Comparison of ENCODE assay signal across 17 cellular contexts in the genomic region with DNA sequence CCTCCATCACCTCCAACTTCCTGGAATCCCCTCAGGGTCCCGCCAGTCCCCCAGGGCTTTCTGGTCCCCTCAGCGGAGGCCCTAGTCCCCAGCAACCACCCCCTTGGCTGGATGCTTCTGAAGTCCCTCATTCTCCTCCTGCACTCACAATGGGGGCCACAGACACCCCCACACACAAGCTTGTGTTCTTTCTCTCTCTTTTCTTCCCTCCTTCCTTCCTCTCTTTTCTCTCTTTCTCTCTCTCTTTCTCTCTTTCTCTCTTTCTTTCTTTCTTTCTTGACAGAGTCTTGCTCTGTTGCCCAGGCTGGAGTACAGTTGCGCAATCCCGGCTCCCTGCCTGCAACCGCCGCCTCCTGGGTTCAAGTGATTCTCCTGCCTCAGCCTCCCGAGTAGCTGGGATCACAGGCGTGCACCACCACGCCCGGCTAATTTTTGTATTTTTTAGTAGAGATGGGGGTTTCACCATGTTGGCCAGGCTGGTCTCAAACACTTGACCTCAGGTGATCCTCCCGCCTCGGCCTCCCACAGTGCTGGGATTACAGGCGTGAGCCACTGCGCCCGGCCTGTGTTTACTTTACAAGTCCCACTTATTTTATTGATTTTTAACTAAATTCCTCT. TPM values are rescaled to one million over a fixed set of nuclear protein-coding genes. Genes with fewer than 3 reads are reported as not detected.
DNase-seq lines count a peak whose midpoint lies in the region; ATAC-seq, FAIRE-seq and TF ChIP-seq lines count a peak whose summit lies in the region.
"Not testable (repeated sequence)": the region's sequence is repeated elsewhere in the genome, so short reads cannot be mapped to it uniquely, and the experiment has no call there.
"Had no signal": no experiment of that assay in that cellular context is flagged by ENCODE, and none has a peak within 500 bp of the region (broad histone marks: within the 10 kb centered on the region; RNA-seq: fewer than 3 reads in every experiment).

No MANE protein-coding gene starts in this region.

- BruUV-seq in IMR-90 (replicated peaks; lab: Mats Ljungman, UMichigan); HepG2 (replicated peaks; lab: Mats Ljungman, UMichigan): not testable (repeated sequence)

- H3K9me1 ChIP-seq in IMR-90 (ENCODE audit: insufficient read depth, low read length) = not testable (repeated sequence)

- not testable (repeated sequence) for H2BK12ac ChIP-seq in neuronal stem cell (ENCODE audit: low read length)

- not testable (repeated sequence) for H3K79me2 ChIP-seq in HepG2 (ENCODE audit: insufficient read depth, low read length)

- H3K4me1 Mint-ChIP-seq in WTC11 = not testable (repeated sequence)
- H3K4me1 Mint-ChIP-seq in central memory CD8-positive, alpha-beta T cell = peaks cover 14% of the 10 kb centered on the region

- DNase-seq in A549 (ENCODE audit: low read depth in 1 of 2, low spot score in 1 of 2); IMR-90; WTC11 (ENCODE audit: low spot score); central memory CD8-positive, alpha-beta T cell (ENCODE audit: low spot score in 2 of 2); left ventricle myocardium inferior; HepG2 (ENCODE audit: low spot score); neuronal stem cell (ENCODE audit: low spot score); psoas muscle: not testable (repeated sequence)

- FAIRE-seq in A549 (lab: Jason Lieb, UNC); HepG2 (lab: Jason Lieb, UNC): not testable (repeated sequence)

- H3K27me3 Mint-ChIP-seq in WTC11 (ENCODE audit: low read depth); central memory CD8-positive, alpha-beta T cell: not testable (repeated sequence)

- not testable (repeated sequence) for H3K9me3 ChIP-seq in A549; IMR-90 (ENCODE audit: control insufficient read depth, insufficient read depth, low read length); left ventricle myocardium inferior (replicated peaks); HepG2 (ENCODE audit: low read length); neuronal stem cell (replicated peaks in 1 of 2; ENCODE audit: control insufficient read depth in 2 of 2, insufficient read depth in 1 of 2, low read depth in 1 of 2, low read length in 2 of 2); psoas muscle

- not testable (repeated sequence) for H3K4me1 ChIP-seq in A549; IMR-90 (ENCODE audit: control insufficient read depth, insufficient read depth, low read length); HepG2 (ENCODE audit: insufficient read depth, low read length); neuronal stem cell (ENCODE audit: control insufficient read depth in 2 of 2, insufficient read depth in 1 of 2, low read depth in 1 of 2, low read length in 2 of 2)
- H3K4me1 ChIP-seq in left ventricle myocardium inferior = peaks cover 82% of the 10 kb centered on the region
- H3K4me1 ChIP-seq in psoas muscle = peaks cover 26% of the 10 kb centered on the region

- dilution Hi-C loops in IMR-90 (cut with HindIII; ENCODE audit: low sequenced_read_pairs, unreplicated experiment) = not testable (repeated sequence)

- H3K4me3 Mint-ChIP-seq in WTC11; central memory CD8-positive, alpha-beta T cell: not testable (repeated sequence)

- TF ChIP-seq POLR2A in A549 (IDR thresholded peaks at IDR 0.05; ENCODE audit: low read length); IMR-90 (IDR thresholded peaks at IDR 0.05; ENCODE audit: low read depth, low read length); HepG2 (IDR thresholded peaks at IDR 0.05; ENCODE audit: insufficient read depth in 1 of 2, low read depth in 2 of 2, low read length in 2 of 2): not testable (repeated sequence)

- H3K27ac ChIP-seq in A549; IMR-90 (ENCODE audit: insufficient read depth, low read length); HepG2 (ENCODE audit: extremely low read length, insufficient read depth, low read length); neuronal stem cell (replicated peaks; ENCODE audit: low read length): not testable (repeated sequence)
- H3K27ac ChIP-seq in left ventricle myocardium inferior (replicated peaks) (peak overlapping the region; percentile 23), psoas muscle (peak overlapping the region; percentile 99)

- not testable (repeated sequence) for H4K5ac ChIP-seq in IMR-90 (ENCODE audit: low read depth, low read length)

- not testable (repeated sequence) for H4K8ac ChIP-seq in IMR-90 (ENCODE audit: low read depth in 2 of 2, low read length in 2 of 2); neuronal stem cell (ENCODE audit: low read depth, low read length)

- POLR2A ChIA-PET in A549 (lab: Yijun Ruan, JAX); HepG2 (lab: Yijun Ruan, JAX): not testable (repeated sequence)
- POLR2A ChIA-PET in IMR-90 (lab: Charles Lee; ENCODE audit: unreplicated experiment) = interaction anchor here (0.6 kb wide), 1 partner anchor 8 kb away, joined by 3 read pairs; no protein-coding TSS in a partner anchor
- POLR2A ChIA-PET in WTC11 (lab: Charles Lee) = interaction anchor here (1.8 kb wide), 1 partner anchor 22 kb away, joined by 4 read pairs; no protein-coding TSS in a partner anchor

- not testable (repeated sequence) for TF ChIP-seq RAD21 in A549 (conservative IDR thresholded peaks at IDR 0.05 in 1 of 2, IDR thresholded peaks at IDR 0.05 in 1 of 2); IMR-90 (IDR thresholded peaks at IDR 0.05; ENCODE audit: low read length); HepG2 (CRISPR knock-in tag; IDR thresholded peaks at IDR 0.05)

- H3K36me3 Mint-ChIP-seq in WTC11 = peaks cover 10% of the 10 kb centered on the region
- not testable (repeated sequence) for H3K36me3 Mint-ChIP-seq in central memory CD8-positive, alpha-beta T cell (ENCODE audit: insufficient read depth)

- intact Hi-C loops in IMR-90 (cut with micrococcal nuclease); left ventricle myocardium inferior (cut with micrococcal nuclease); HepG2 (cut with micrococcal nuclease; ENCODE audit: unreplicated experiment); psoas muscle (cut with DNase I): not testable (repeated sequence)

- not testable (repeated sequence) for H2BK15ac ChIP-seq in IMR-90 (ENCODE audit: low read depth, low read length); neuronal stem cell (ENCODE audit: low read length)

- not testable (repeated sequence) for H3K4me3 ChIP-seq in A549; IMR-90 (ENCODE audit: insufficient read depth, low read depth, low read length); HepG2 (replicated peaks in 1 of 3; ENCODE audit: insufficient read depth in 1 of 3, low read depth in 2 of 3, low read length in 3 of 3); neuronal stem cell (ENCODE audit: low read length in 2 of 2); psoas muscle
- peak overlapping the region; percentile 74 for H3K4me3 ChIP-seq in left ventricle myocardium inferior

- ATAC-seq in A549; IMR-90 (ENCODE audit: low read depth); WTC11; central memory CD8-positive, alpha-beta T cell (replicated peaks; ENCODE audit: extremely low read depth, poor library complexity, severe bottlenecking); HepG2; psoas muscle: not testable (repeated sequence)

- not testable (repeated sequence) for H2BK120ac ChIP-seq in IMR-90 (ENCODE audit: low read depth, low read length); neuronal stem cell (ENCODE audit: low read depth, low read length)

- not testable (repeated sequence) for H3K23ac ChIP-seq in IMR-90 (ENCODE audit: low read depth, low read length); neuronal stem cell (ENCODE audit: low read depth, low read length, poor library complexity)

- H3K36me3 ChIP-seq in IMR-90 (ENCODE audit: control insufficient read depth, insufficient read depth, low read length); left ventricle myocardium inferior; HepG2 (replicated peaks in 1 of 2; ENCODE audit: control insufficient read depth in 1 of 2, insufficient read depth in 2 of 2, low read length in 2 of 2); neuronal stem cell (replicated peaks in 1 of 2; ENCODE audit: control insufficient read depth in 2 of 2, insufficient read depth in 2 of 2, low read length in 2 of 2); psoas muscle (ENCODE audit: insufficient read depth in 1 of 2, low read depth in 1 of 2): not testable (repeated sequence)

- H2AFZ ChIP-seq in IMR-90 (replicated peaks; ENCODE audit: low read length, poor library complexity); HepG2 (ENCODE audit: low read length); neuronal stem cell (ENCODE audit: low read length): not testable (repeated sequence)

- H4K20me1 ChIP-seq in IMR-90 (ENCODE audit: insufficient read depth, low read length) = peaks cover 10% of the 10 kb centered on the region; the same call in 1 of the 2 replicates
- H4K20me1 ChIP-seq in HepG2 (ENCODE audit: insufficient read depth, low read length) = not testable (repeated sequence)

- not testable (repeated sequence) for H3K4ac ChIP-seq in IMR-90 (ENCODE audit: low read depth, low read length); neuronal stem cell (ENCODE audit: low read length)

- not testable (repeated sequence) for H3K9me3 Mint-ChIP-seq in WTC11; central memory CD8-positive, alpha-beta T cell

- not testable (repeated sequence) for H2AK5ac ChIP-seq in IMR-90 (ENCODE audit: low read depth, low read length)
- H2AK5ac ChIP-seq in neuronal stem cell (ENCODE audit: low read depth, low read length) = peak overlapping the region; percentile 37

- H3K18ac ChIP-seq in IMR-90 (ENCODE audit: low read depth, low read length); neuronal stem cell (ENCODE audit: low read length): not testable (repeated sequence)

- H3K56ac ChIP-seq in IMR-90 (ENCODE audit: extremely low read depth, insufficient read depth, low read length) = not testable (repeated sequence)

- WGBS in A549 (ENCODE audit: missing lambda C conversion rate) = 57% methylated on average over 15 of the region's 15 CpGs
- WGBS in IMR-90 (ENCODE audit: extremely low coverage in 2 of 2, insufficient read length in 1 of 2), 2 experiments = 54% methylated on average over 2 of the region's 15 CpGs; no CpG with 5 or more reads in 1 of the 2 experiments
- WGBS in HepG2 (ENCODE audit: low lambda C conversion rate) = 45% methylated on average over 14 of the region's 15 CpGs
- WGBS in neuronal stem cell (ENCODE audit: extremely low coverage in 2 of 2, insufficient read length in 2 of 2, insufficient replicate concordance in 1 of 2), 2 donors = no CpG with 5 or more reads among the region's 15 CpGs
- 73 to 82% (median 74%) methylated on average over 15 of the region's 15 CpGs for WGBS in psoas muscle, 3 donors

- not testable (repeated sequence) for H3K27me3 ChIP-seq in IMR-90 (ENCODE audit: control insufficient read depth, insufficient read depth, low read length); left ventricle myocardium inferior (ENCODE audit: low read depth); neuronal stem cell (ENCODE audit: control insufficient read depth in 3 of 3, insufficient read depth in 3 of 3, low read depth in 1 of 3, low read length in 3 of 3); psoas muscle (ENCODE audit: insufficient read depth in 3 of 3, low read length in 2 of 3)
- peaks cover 0 to 11% of the 10 kb centered on the region in 2 experiments; a peak in 2 of 5 replicates for H3K27me3 ChIP-seq in HepG2 (ENCODE audit: control insufficient read depth in 1 of 2, insufficient read depth in 2 of 2, low read length in 2 of 2)

- H3K14ac ChIP-seq in IMR-90 (replicated peaks; ENCODE audit: low read depth, low read length); neuronal stem cell (ENCODE audit: low read length): not testable (repeated sequence)

- not testable (repeated sequence) for H2AK9ac ChIP-seq in IMR-90 (replicated peaks; ENCODE audit: low read depth, low read length, poor library complexity)

- H3K79me1 ChIP-seq in IMR-90 (ENCODE audit: low read depth in 1 of 2, low read length in 2 of 2); neuronal stem cell (ENCODE audit: low read depth, low read length): not testable (repeated sequence)

- TF ChIP-seq CTCF in A549 (IDR thresholded peaks at IDR 0.05); IMR-90 (conservative IDR thresholded peaks at IDR 0.05; ENCODE audit: low read depth, low read length); WTC11 (IDR thresholded peaks at IDR 0.05); left ventricle myocardium inferior (IDR thresholded peaks at IDR 0.05; ENCODE audit: borderline replicate concordance); HepG2 (CRISPR knock-in tag; IDR thresholded peaks at IDR 0.05); psoas muscle (IDR thresholded peaks at IDR 0.05): not testable (repeated sequence)

- in situ Hi-C loops in IMR-90 (cut with MboI; ENCODE audit: low sequenced_read_pairs); HepG2 (cut with HindIII; ENCODE audit: extremely low pct_ligation_motif_present, low pct_unique_long_range_greater_than_20kb): not testable (repeated sequence)

- not testable (repeated sequence) for H2BK20ac ChIP-seq in IMR-90 (ENCODE audit: low read depth, low read length)

- CTCF ChIA-PET in A549 (lab: Yijun Ruan, JAX); IMR-90 (lab: Yijun Ruan, JAX); HepG2 (lab: Yijun Ruan, JAX; ENCODE audit: low intra/inter-chr PET ratio, low total read pairs): not testable (repeated sequence)
- CTCF ChIA-PET in WTC11 (lab: Charles Lee) = interaction anchor here (0.6 kb wide), 1 partner anchor 40 kb away, joined by 3 read pairs; no protein-coding TSS in a partner anchor

- H2BK5ac ChIP-seq in IMR-90 (ENCODE audit: low read depth, low read length, poor library complexity, severe bottlenecking); neuronal stem cell (ENCODE audit: low read length): not testable (repeated sequence)

- not testable (repeated sequence) for H3K27ac Mint-ChIP-seq in WTC11
- peak overlapping the region; percentile 12 for H3K27ac Mint-ChIP-seq in central memory CD8-positive, alpha-beta T cell (ENCODE audit: low read depth)

- H3K9ac ChIP-seq in IMR-90 (ENCODE audit: low read depth, low read length); HepG2 (ENCODE audit: insufficient read depth, low read depth, low read length); neuronal stem cell (ENCODE audit: low read depth, low read length, poor library complexity): not testable (repeated sequence)

- not testable (repeated sequence) for H4K91ac ChIP-seq in IMR-90 (ENCODE audit: insufficient read depth, low read depth, low read length); neuronal stem cell (ENCODE audit: low read depth, low read length, poor library complexity)

- not testable (repeated sequence) for H3K4me2 ChIP-seq in A549; IMR-90 (ENCODE audit: low read depth, low read length); HepG2 (ENCODE audit: low read depth, low read length); neuronal stem cell (ENCODE audit: insufficient read depth, low read length, poor library complexity, severe bottlenecking)

- TF ChIP-seq EP300 in A549 (IDR thresholded peaks at IDR 0.05); HepG2 (IDR thresholded peaks at IDR 0.05; ENCODE audit: low read depth in 2 of 2, low read length in 2 of 2); HepG2 (CRISPR knock-in tag; IDR thresholded peaks at IDR 0.05; ENCODE audit: borderline replicate concordance): not testable (repeated sequence)

RNA-seq across cellular contexts. Expression of gene NMRK2, which starts 14.6 kb away (rescaled TPM):
- polyA plus RNA-seq in A549 (2011; rRNA removed) (not detected in 2 replicates), A549 (2017; fragmentation: RNase III; extraction: RNeasy Plus Mini Kit Qiagen cat#74134 plus additional on column Dnase treatment) (not detected in 3 replicates), IMR-90 (2012; rRNA removed) (not detected in 2 replicates), HepG2 (2011; rRNA removed) (not detected in 2 replicates), psoas muscle (100 to 1,000 TPM in 2 of 3 donors, 10 to 100 TPM in 1; 45.2 to 636 (median 602) TPM)
- not detected in 2 replicates for polyA plus RNA-seq in A549 (2012; cell fraction: cytosol; rRNA removed)
- polyA plus RNA-seq in A549 (2012; cell fraction: nucleus; rRNA removed) = not detected in 2 replicates
- not detected in 2 replicates for polyA minus RNA-seq in A549 (2011; rRNA and poly(A)+ RNA removed)
- total RNA-seq in IMR-90 (2012; rRNA removed) (not detected in 2 replicates), WTC11 (2021) (50.4 to 61.9 TPM (median 51.1 TPM) in 3 replicates), left ventricle myocardium inferior (458 TPM), HepG2 (2016; rRNA removed; fragmentation: Illumina TruSeq; extraction: Trizol) (not detected in 2 replicates), psoas muscle (100 to 1,000 TPM in 1 of 4 donors, 10 to 100 TPM in 2, 1 to 10 TPM in 1; 9.0 to 755 (median 89.4) TPM)
- not detected in 2 replicates for polyA plus RNA-seq in IMR-90 (2012; cell fraction: cytosol; rRNA removed)
- not detected in 2 replicates for polyA plus RNA-seq in IMR-90 (2012; cell fraction: nucleus; rRNA removed; ENCODE audit: low replicate concordance)
- total RNA-seq in HepG2 (2016; cell fraction: cytosol; rRNA removed; fragmentation: Illumina TruSeq; extraction: Trizol; ENCODE audit: low read depth) = not detected in 2 replicates
- total RNA-seq in HepG2 (2016; cell fraction: insoluble cytoplasmic fraction; rRNA removed; fragmentation: Illumina TruSeq; extraction: Trizol) = not detected in 2 replicates
- not detected in 2 replicates for total RNA-seq in HepG2 (2016; cell fraction: membrane; rRNA removed; fragmentation: Illumina TruSeq; extraction: Trizol)
- not detected in 2 replicates for total RNA-seq in HepG2 (2016; cell fraction: nucleus; rRNA removed; fragmentation: Illumina TruSeq; extraction: Trizol)
- polyA plus RNA-seq in HepG2 (2011; cell fraction: cytosol; rRNA removed) = not detected in 2 replicates
- polyA plus RNA-seq in HepG2 (2011; cell fraction: nucleus; rRNA removed) = not detected in 2 replicates
- not detected in 2 replicates for polyA plus RNA-seq in HepG2 (2012)
- not detected in 2 replicates for polyA plus RNA-seq in HepG2 (2016; cell fraction: cytosol; fragmentation: Illumina TruSeq; extraction: Trizol; ENCODE audit: low read depth)
- polyA plus RNA-seq in HepG2 (2016; cell fraction: insoluble cytoplasmic fraction; fragmentation: Illumina TruSeq; extraction: Trizol; ENCODE audit: low read depth) = not detected in 2 replicates
- not detected in 2 replicates for polyA plus RNA-seq in HepG2 (2016; cell fraction: membrane; fragmentation: Illumina TruSeq; extraction: Trizol; ENCODE audit: low read depth)
- not detected in 2 replicates for polyA plus RNA-seq in HepG2 (2016; cell fraction: nucleus; fragmentation: Illumina TruSeq; extraction: Trizol; ENCODE audit: insufficient read depth, low read depth)
- polyA minus RNA-seq in HepG2 (2011; rRNA and poly(A)+ RNA removed; ENCODE audit: low replicate concordance) = not detected in 2 replicates
- polyA minus RNA-seq in HepG2 (2011; cell fraction: cytosol; rRNA and poly(A)+ RNA removed) = not detected in 2 replicates
- not detected in 2 replicates for polyA minus RNA-seq in HepG2 (2011; cell fraction: nucleus; rRNA and poly(A)+ RNA removed)
- polyA plus RNA-seq in neuronal stem cell (2013, experiment 1 of 2) = 0.60 TPM
- 0.72 TPM for polyA plus RNA-seq in neuronal stem cell (2013, experiment 2 of 2)
- total RNA-seq: A172; A673; CD4-positive, alpha-beta memory T cell; CD4-positive, CD25-positive, alpha-beta regulatory T cell; CD8-positive, alpha-beta memory T cell; Daoy; GM12878 had no signal
- polyA plus RNA-seq: AG04450; CD14-positive monocyte; CD4-positive, alpha-beta memory T cell; CD4-positive, CD25-positive, alpha-beta regulatory T cell; CD8-positive, alpha-beta memory T cell had no signal

RNA-seq across cellular contexts. Expression of gene DAPK3, which starts 23.5 kb away (rescaled TPM):
- polyA plus RNA-seq in A549 (2011; rRNA removed) = 30.4 and 33.0 TPM in 2 replicates
- polyA plus RNA-seq in A549 (2012; cell fraction: cytosol; rRNA removed) = 80.8 and 92.4 TPM in 2 replicates
- 89.4 and 104 TPM in 2 replicates for polyA plus RNA-seq in A549 (2012; cell fraction: nucleus; rRNA removed)
- 54.7 to 61.8 TPM (median 54.9 TPM) in 3 replicates for polyA plus RNA-seq in A549 (2017; fragmentation: RNase III; extraction: RNeasy Plus Mini Kit Qiagen cat#74134 plus additional on column Dnase treatment)
- 44.8 and 49.2 TPM in 2 replicates for polyA minus RNA-seq in A549 (2011; rRNA and poly(A)+ RNA removed)
- total RNA-seq in IMR-90 (2012; rRNA removed) = 128 and 145 TPM in 2 replicates
- 188 and 202 TPM in 2 replicates for polyA plus RNA-seq in IMR-90 (2012; rRNA removed)
- polyA plus RNA-seq in IMR-90 (2012; cell fraction: cytosol; rRNA removed) = 189 and 293 TPM in 2 replicates
- 209 and 518 TPM in 2 replicates for polyA plus RNA-seq in IMR-90 (2012; cell fraction: nucleus; rRNA removed; ENCODE audit: low replicate concordance)
- total RNA-seq in WTC11 (2021) = 61.5 to 73.5 TPM (median 68.4 TPM) in 3 replicates
- total RNA-seq in left ventricle myocardium inferior = 74.6 TPM
- total RNA-seq in HepG2 (2016; rRNA removed; fragmentation: Illumina TruSeq; extraction: Trizol) = 22.0 and 30.5 TPM in 2 replicates
- 5.0 and 5.5 TPM in 2 replicates for total RNA-seq in HepG2 (2016; cell fraction: cytosol; rRNA removed; fragmentation: Illumina TruSeq; extraction: Trizol; ENCODE audit: low read depth)
- total RNA-seq in HepG2 (2016; cell fraction: insoluble cytoplasmic fraction; rRNA removed; fragmentation: Illumina TruSeq; extraction: Trizol) = 18.7 and 32.5 TPM in 2 replicates
- 9.6 and 13.4 TPM in 2 replicates for total RNA-seq in HepG2 (2016; cell fraction: membrane; rRNA removed; fragmentation: Illumina TruSeq; extraction: Trizol)
- 20.1 and 21.1 TPM in 2 replicates for total RNA-seq in HepG2 (2016; cell fraction: nucleus; rRNA removed; fragmentation: Illumina TruSeq; extraction: Trizol)
- polyA plus RNA-seq in HepG2 (2011; rRNA removed) = 37.3 and 51.9 TPM in 2 replicates
- polyA plus RNA-seq in HepG2 (2011; cell fraction: cytosol; rRNA removed) = 36.9 and 42.7 TPM in 2 replicates
- 102 and 107 TPM in 2 replicates for polyA plus RNA-seq in HepG2 (2011; cell fraction: nucleus; rRNA removed)
- 20.1 and 33.8 TPM in 2 replicates for polyA plus RNA-seq in HepG2 (2012)
- 2.6 and 2.9 TPM in 2 replicates for polyA plus RNA-seq in HepG2 (2016; cell fraction: cytosol; fragmentation: Illumina TruSeq; extraction: Trizol; ENCODE audit: low read depth)
- polyA plus RNA-seq in HepG2 (2016; cell fraction: insoluble cytoplasmic fraction; fragmentation: Illumina TruSeq; extraction: Trizol; ENCODE audit: low read depth) = 20.1 and 23.6 TPM in 2 replicates
- 5.9 and 6.0 TPM in 2 replicates for polyA plus RNA-seq in HepG2 (2016; cell fraction: membrane; fragmentation: Illumina TruSeq; extraction: Trizol; ENCODE audit: low read depth)
- polyA plus RNA-seq in HepG2 (2016; cell fraction: nucleus; fragmentation: Illumina TruSeq; extraction: Trizol; ENCODE audit: insufficient read depth, low read depth) = 45.3 and 46.8 TPM in 2 replicates
- 44.0 and 66.3 TPM in 2 replicates for polyA minus RNA-seq in HepG2 (2011; rRNA and poly(A)+ RNA removed; ENCODE audit: low replicate concordance)
- polyA minus RNA-seq in HepG2 (2011; cell fraction: cytosol; rRNA and poly(A)+ RNA removed) = 15.7 and 22.0 TPM in 2 replicates
- polyA minus RNA-seq in HepG2 (2011; cell fraction: nucleus; rRNA and poly(A)+ RNA removed) = 24.7 and 27.2 TPM in 2 replicates
- polyA plus RNA-seq in neuronal stem cell (2013, experiment 1 of 2) = 56.3 TPM
- polyA plus RNA-seq in neuronal stem cell (2013, experiment 2 of 2) = 55.0 TPM
- 100 to 1,000 TPM in 3 of 4 donors, 10 to 100 TPM in 1; 92.6 to 142 (median 105) TPM for total RNA-seq in psoas muscle
- 100 to 1,000 TPM; 148 to 176 (median 165) TPM for polyA plus RNA-seq in psoas muscle

RNA-seq across cellular contexts. Expression of gene EEF2, which starts 37.8 kb away (rescaled TPM):
- 526 and 680 TPM in 2 replicates for polyA plus RNA-seq in A549 (2011; rRNA removed)
- 739 and 972 TPM in 2 replicates for polyA plus RNA-seq in A549 (2012; cell fraction: cytosol; rRNA removed)
- 944 and 1,422 TPM in 2 replicates for polyA plus RNA-seq in A549 (2012; cell fraction: nucleus; rRNA removed)
- polyA plus RNA-seq in A549 (2017; fragmentation: RNase III; extraction: RNeasy Plus Mini Kit Qiagen cat#74134 plus additional on column Dnase treatment) = 971 to 1,113 TPM (median 999 TPM) in 3 replicates
- 645 and 954 TPM in 2 replicates for polyA minus RNA-seq in A549 (2011; rRNA and poly(A)+ RNA removed)
- total RNA-seq in IMR-90 (2012; rRNA removed) = 1,727 and 2,161 TPM in 2 replicates
- polyA plus RNA-seq in IMR-90 (2012; rRNA removed) = 1,505 and 1,547 TPM in 2 replicates
- 957 and 2,460 TPM in 2 replicates for polyA plus RNA-seq in IMR-90 (2012; cell fraction: cytosol; rRNA removed)
- polyA plus RNA-seq in IMR-90 (2012; cell fraction: nucleus; rRNA removed; ENCODE audit: low replicate concordance) = 805 and 1,780 TPM in 2 replicates
- 3,572 to 3,864 TPM (median 3,852 TPM) in 3 replicates for total RNA-seq in WTC11 (2021)
- total RNA-seq in left ventricle myocardium inferior = 2,303 TPM
- 1,722 and 1,777 TPM in 2 replicates for total RNA-seq in HepG2 (2016; rRNA removed; fragmentation: Illumina TruSeq; extraction: Trizol)
- total RNA-seq in HepG2 (2016; cell fraction: cytosol; rRNA removed; fragmentation: Illumina TruSeq; extraction: Trizol; ENCODE audit: low read depth) = 663 and 837 TPM in 2 replicates
- 1,312 and 1,845 TPM in 2 replicates for total RNA-seq in HepG2 (2016; cell fraction: insoluble cytoplasmic fraction; rRNA removed; fragmentation: Illumina TruSeq; extraction: Trizol)
- 2,334 and 2,783 TPM in 2 replicates for total RNA-seq in HepG2 (2016; cell fraction: membrane; rRNA removed; fragmentation: Illumina TruSeq; extraction: Trizol)
- 709 and 773 TPM in 2 replicates for total RNA-seq in HepG2 (2016; cell fraction: nucleus; rRNA removed; fragmentation: Illumina TruSeq; extraction: Trizol)
- 1,441 and 1,465 TPM in 2 replicates for polyA plus RNA-seq in HepG2 (2011; rRNA removed)
- 1,619 and 2,301 TPM in 2 replicates for polyA plus RNA-seq in HepG2 (2011; cell fraction: cytosol; rRNA removed)
- polyA plus RNA-seq in HepG2 (2011; cell fraction: nucleus; rRNA removed) = 945 and 1,058 TPM in 2 replicates
- 2,825 and 3,817 TPM in 2 replicates for polyA plus RNA-seq in HepG2 (2012)
- 660 and 778 TPM in 2 replicates for polyA plus RNA-seq in HepG2 (2016; cell fraction: cytosol; fragmentation: Illumina TruSeq; extraction: Trizol; ENCODE audit: low read depth)
- polyA plus RNA-seq in HepG2 (2016; cell fraction: insoluble cytoplasmic fraction; fragmentation: Illumina TruSeq; extraction: Trizol; ENCODE audit: low read depth) = 1,198 and 1,548 TPM in 2 replicates
- polyA plus RNA-seq in HepG2 (2016; cell fraction: membrane; fragmentation: Illumina TruSeq; extraction: Trizol; ENCODE audit: low read depth) = 1,837 and 2,206 TPM in 2 replicates
- polyA plus RNA-seq in HepG2 (2016; cell fraction: nucleus; fragmentation: Illumina TruSeq; extraction: Trizol; ENCODE audit: insufficient read depth, low read depth) = 1,012 and 1,080 TPM in 2 replicates
- 1,462 and 3,209 TPM in 2 replicates for polyA minus RNA-seq in HepG2 (2011; rRNA and poly(A)+ RNA removed; ENCODE audit: low replicate concordance)
- 1,805 and 1,823 TPM in 2 replicates for polyA minus RNA-seq in HepG2 (2011; cell fraction: cytosol; rRNA and poly(A)+ RNA removed)
- polyA minus RNA-seq in HepG2 (2011; cell fraction: nucleus; rRNA and poly(A)+ RNA removed) = 434 and 615 TPM in 2 replicates
- 2,427 TPM for polyA plus RNA-seq in neuronal stem cell (2013, experiment 1 of 2)
- 2,458 TPM for polyA plus RNA-seq in neuronal stem cell (2013, experiment 2 of 2)
- total RNA-seq in psoas muscle = 1,000 to 10,000 TPM; 2,332 to 3,628 (median 2,726) TPM
- 1,000 to 10,000 TPM; 1,416 to 1,891 (median 1,484) TPM for polyA plus RNA-seq in psoas muscle
